In the genomic region with DNA sequence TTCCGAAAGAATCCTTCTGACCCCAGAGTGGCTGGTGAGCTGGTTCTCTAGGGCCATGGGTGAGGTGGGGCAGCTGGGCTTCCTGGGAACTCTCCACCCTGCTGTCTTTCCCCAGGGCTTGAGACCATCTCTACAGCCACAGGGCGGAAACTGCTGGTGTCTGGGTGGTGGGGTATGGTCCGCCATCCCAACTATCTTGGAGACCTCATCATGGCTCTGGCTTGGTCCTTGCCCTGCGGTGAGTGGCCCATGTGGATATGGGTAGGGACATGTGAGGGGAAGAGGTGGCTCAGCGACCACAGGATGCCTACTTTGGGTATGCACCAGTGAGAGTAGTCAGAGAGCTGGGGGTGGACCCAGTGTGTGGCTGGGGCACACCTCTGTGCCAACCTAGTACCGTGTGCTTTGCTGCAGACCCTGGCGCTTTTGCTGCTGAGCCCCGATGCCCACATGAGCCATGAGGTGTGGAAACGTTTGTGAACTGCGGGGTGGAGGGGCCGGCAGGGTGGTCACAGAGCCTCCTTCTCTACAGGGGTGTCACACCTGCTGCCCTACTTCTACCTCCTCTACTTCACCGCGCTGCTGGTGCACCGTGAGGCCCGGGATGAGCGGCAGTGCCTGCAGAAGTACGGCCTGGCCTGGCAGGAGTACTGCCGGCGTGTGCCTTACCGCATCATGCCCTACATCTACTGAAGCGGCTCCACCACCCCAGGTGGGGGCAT, we compare ENCODE assay signal across 13 cellular contexts. TPM values are rescaled to one million over a fixed set of nuclear protein-coding genes. Genes with fewer than 3 reads are reported as not detected.
A peak's percentile ranks its signal among the peaks of the same experiment; 100 is the strongest.
DNase-seq lines count a peak whose midpoint lies in the region; ATAC-seq and TF ChIP-seq lines count a peak whose summit lies in the region.
"Had no signal": no experiment of that assay in that cellular context is flagged by ENCODE, and none has a peak within 500 bp of the region (broad histone marks: within the 10 kb centered on the region; RNA-seq: fewer than 3 reads in every experiment).

No MANE protein-coding gene starts in this region.

- CTCF ChIA-PET in activated CD8-positive, alpha-beta T cell treated with anti-CD3 and anti-CD28 coated beads for 36 hours (lab: Charles Lee), result interaction anchor here (0.7 to 7.3 kb wide), 4 partner anchors 15 to 384 kb away, joined by 3 to 45 read pairs (median 4); partner anchors contain the start of genes ARL2, CAPN1 and MALAT1

- no peak overlapping the region for H3K14ac ChIP-seq in mesenchymal stem cell (ENCODE audit: low read length in 2 of 2)

- H2AK5ac ChIP-seq in mesenchymal stem cell (ENCODE audit: low read length, severe bottlenecking), result no peak overlapping the region

- intact Hi-C loops in activated CD8-positive, alpha-beta T cell treated with anti-CD3 and anti-CD28 coated beads for 36 hours (cut with micrococcal nuclease), result loop anchor here (10.0 kb wide), 1 partner anchor 101 kb away; the partner anchor contains the start of gene ARL2

- peaks cover 44% of the 10 kb centered on the region for H3K4me1 ChIP-seq in mesenchymal stem cell (ENCODE audit: control insufficient read depth, insufficient read depth, low read depth, low read length)

- WGBS in mesenchymal stem cell, result 97% methylated on average over 19 of the region's 21 CpGs

- H3K9me3 ChIP-seq in mesenchymal stem cell (ENCODE audit: control insufficient read depth, low read length) (no peaks in the 10 kb centered on the region), MG63 (no peaks in the 10 kb centered on the region)

- H3K27me3 ChIP-seq in mesenchymal stem cell (ENCODE audit: control insufficient read depth in 1 of 2, insufficient read depth in 1 of 2, low read length in 2 of 2) (no peaks in the 10 kb centered on the region), MG63 (no peaks in the 10 kb centered on the region)

- H2BK12ac ChIP-seq in mesenchymal stem cell (ENCODE audit: low read length in 2 of 2), result no peak overlapping the region

- no peak overlapping the region for H3K4ac ChIP-seq in mesenchymal stem cell (ENCODE audit: low read depth in 1 of 2, low read length in 2 of 2)

- TF ChIP-seq CTCF in activated CD8-positive, alpha-beta T cell treated with anti-CD3 and anti-CD28 coated beads for 36 hours (IDR thresholded peaks at IDR 0.05), result no peak

- peaks cover 25% of the 10 kb centered on the region for H3K79me1 ChIP-seq in mesenchymal stem cell (replicated peaks; ENCODE audit: low read length, poor library complexity, severe bottlenecking)

- H2BK120ac ChIP-seq in mesenchymal stem cell (ENCODE audit: low read depth, low read length), result no peak overlapping the region

- H3K18ac ChIP-seq in mesenchymal stem cell (ENCODE audit: low read depth in 1 of 2, low read length in 2 of 2), result no peak overlapping the region

- no peak overlapping the region for H2BK15ac ChIP-seq in mesenchymal stem cell (ENCODE audit: low read depth, poor library complexity, severe bottlenecking)

- peak overlapping the region; percentile 98 for H3K9ac ChIP-seq in mesenchymal stem cell (ENCODE audit: low read length)

- no peak for ATAC-seq in activated CD8-positive, alpha-beta T cell treated with anti-CD3 and anti-CD28 coated beads for 36 hours

- H3K36me3 Mint-ChIP-seq in activated naive CD4-positive, alpha-beta T cell treated with anti-CD3 and anti-CD28 coated beads, Interleukin-2, amount 50 U/mL, for 24 hours, result peaks cover 14% of the 10 kb centered on the region
- peaks cover 43% of the 10 kb centered on the region for H3K36me3 Mint-ChIP-seq in activated CD8-positive, alpha-beta T cell treated with anti-CD3 and anti-CD28 coated beads for 36 hours (ENCODE audit: low read depth)

- peak overlapping the region; percentile 96 for H3K27ac Mint-ChIP-seq in activated naive CD4-positive, alpha-beta T cell treated with anti-CD3 and anti-CD28 coated beads, Interleukin-2, amount 50 U/mL, for 24 hours
- H3K27ac Mint-ChIP-seq in activated CD8-positive, alpha-beta T cell treated with anti-CD3 and anti-CD28 coated beads for 36 hours, result peak overlapping the region; percentile 95

- H3K4me3 ChIP-seq in mesenchymal stem cell (ENCODE audit: insufficient read depth in 1 of 2, low read depth in 1 of 2, low read length in 2 of 2) (no peak overlapping the region), MG63 (no peak overlapping the region)
- H3K4me3 ChIP-seq: lung had no signal

- H4K8ac ChIP-seq in mesenchymal stem cell (ENCODE audit: low read length), result no peak overlapping the region

- H3K27me3 Mint-ChIP-seq in activated naive CD4-positive, alpha-beta T cell treated with anti-CD3 and anti-CD28 coated beads, Interleukin-2, amount 50 U/mL, for 24 hours, result no peaks in the 10 kb centered on the region
- no peaks in the 10 kb centered on the region for H3K27me3 Mint-ChIP-seq in activated CD8-positive, alpha-beta T cell treated with anti-CD3 and anti-CD28 coated beads for 36 hours

- DNase-seq in activated naive CD4-positive, alpha-beta T cell treated with Interleukin-2 at 50 U/mL for 16 hours, result no peak
- DNase-seq in activated CD8-positive, alpha-beta T cell treated with anti-CD3 and anti-CD28 coated beads for 36 hours, result no peak
- DNase-seq in mesenchymal stem cell, result no peak
- DNase-seq in MG63, result no peak
- no peak for DNase-seq in NCI-H446 (lab: John Stamatoyannopoulos, UW)
- no peak for DNase-seq in stimulated activated CD4-positive, alpha-beta T cell treated with anti-CD3 and anti-CD28 coated beads, Interleukin-15, amount 100 ng/mL, for 24 hours
- no peak for DNase-seq in HUDEP-2 (lab: John Stamatoyannopoulos, UW; ENCODE audit: unreplicated experiment in 76 of 76)
- DNase-seq: cerebellar nuclear complex, foreskin melanocyte, NCI-H1694 treated with DMSO at 0.1 percent for 48 hours, SIG-M5 had no signal

- no peaks in the 10 kb centered on the region for H3K9me3 Mint-ChIP-seq in activated naive CD4-positive, alpha-beta T cell treated with anti-CD3 and anti-CD28 coated beads, Interleukin-2, amount 50 U/mL, for 24 hours
- H3K9me3 Mint-ChIP-seq in activated CD8-positive, alpha-beta T cell treated with anti-CD3 and anti-CD28 coated beads for 36 hours, result no peaks in the 10 kb centered on the region

- H3K36me3 ChIP-seq in mesenchymal stem cell (ENCODE audit: control insufficient read depth in 1 of 2, insufficient read depth in 2 of 2, low read depth in 1 of 2, low read length in 2 of 2), result peaks cover 43 to 55% of the 10 kb centered on the region in 2 experiments
- peaks cover 50% of the 10 kb centered on the region for H3K36me3 ChIP-seq in MG63

- H4K91ac ChIP-seq in mesenchymal stem cell (ENCODE audit: low read length), result no peak overlapping the region

- H2BK5ac ChIP-seq in mesenchymal stem cell (ENCODE audit: low read depth, low read length, poor library complexity, severe bottlenecking), result no peak overlapping the region

- no peak overlapping the region for H2AFZ ChIP-seq in mesenchymal stem cell (ENCODE audit: low read depth, low read length)

- POLR2A ChIA-PET in activated CD8-positive, alpha-beta T cell treated with anti-CD3 and anti-CD28 coated beads for 36 hours (lab: Charles Lee), result interaction anchor here (0.6 to 16.2 kb wide), 9 partner anchors 8 to 337 kb away, joined by 3 to 294 read pairs (median 4); partner anchors contain the start of genes SAC3D1, SF1, SYVN1 and VPS51

- H3K4me2 ChIP-seq in mesenchymal stem cell (ENCODE audit: low read length, poor library complexity, severe bottlenecking), result no peak overlapping the region

- H3K4me3 Mint-ChIP-seq in activated naive CD4-positive, alpha-beta T cell treated with anti-CD3 and anti-CD28 coated beads, Interleukin-2, amount 50 U/mL, for 24 hours, result peak overlapping the region; percentile 91
- H3K4me3 Mint-ChIP-seq in activated CD8-positive, alpha-beta T cell treated with anti-CD3 and anti-CD28 coated beads for 36 hours, result peak overlapping the region; percentile 87

- peaks cover 61% of the 10 kb centered on the region for H3K4me1 Mint-ChIP-seq in activated naive CD4-positive, alpha-beta T cell treated with anti-CD3 and anti-CD28 coated beads, Interleukin-2, amount 50 U/mL, for 24 hours
- H3K4me1 Mint-ChIP-seq in activated CD8-positive, alpha-beta T cell treated with anti-CD3 and anti-CD28 coated beads for 36 hours (ENCODE audit: low read depth), result peaks cover 57% of the 10 kb centered on the region

- no peak overlapping the region for H3K23ac ChIP-seq in mesenchymal stem cell (ENCODE audit: low read length in 2 of 2)

- H3K27ac ChIP-seq in mesenchymal stem cell (ENCODE audit: low read length, poor library complexity, severe bottlenecking), result no peak overlapping the region

RNA-seq across cellular contexts. Expression of gene ZNHIT2, which starts 2.0 kb away (rescaled TPM):
- 10 to 100 TPM; 11.5 to 12.7 TPM for total RNA-seq in activated CD8-positive, alpha-beta T cell treated with anti-CD3 and anti-CD28 coated beads for 36 hours
- 5.1 TPM for polyA plus RNA-seq in mesenchymal stem cell (2013, experiment 1 of 2)
- polyA plus RNA-seq in mesenchymal stem cell (2013, experiment 2 of 2), result 5.0 TPM
- 12.0 and 14.4 TPM in 2 replicates for total RNA-seq in MG63 (2014; rRNA removed; shearing (Covaris generic); ENCODE audit: low replicate concordance)

RNA-seq across cellular contexts. Expression of gene TM7SF2, which starts 3.9 kb away (rescaled TPM):
- total RNA-seq in activated CD8-positive, alpha-beta T cell treated with anti-CD3 and anti-CD28 coated beads for 36 hours, result 10 to 100 TPM; 12.4 to 17.5 TPM
- 37.6 TPM for polyA plus RNA-seq in mesenchymal stem cell (2013, experiment 1 of 2)
- 37.2 TPM for polyA plus RNA-seq in mesenchymal stem cell (2013, experiment 2 of 2)
- total RNA-seq in MG63 (2014; rRNA removed; shearing (Covaris generic); ENCODE audit: low replicate concordance), result 3.5 and 10.9 TPM in 2 replicates

RNA-seq across cellular contexts. Expression of gene FAU, which starts 6.4 kb away (rescaled TPM):
- 1,000 to 10,000 TPM; 1,112 to 1,137 TPM for total RNA-seq in activated CD8-positive, alpha-beta T cell treated with anti-CD3 and anti-CD28 coated beads for 36 hours
- polyA plus RNA-seq in mesenchymal stem cell (2013, experiment 1 of 2), result 1,069 TPM
- polyA plus RNA-seq in mesenchymal stem cell (2013, experiment 2 of 2), result 1,068 TPM
- total RNA-seq in MG63 (2014; rRNA removed; shearing (Covaris generic); ENCODE audit: low replicate concordance), result 283 and 364 TPM in 2 replicates

RNA-seq across cellular contexts. Expression of gene MRPL49, which starts 6.6 kb away (rescaled TPM):
- 10 to 100 TPM; 48.7 to 53.4 TPM for total RNA-seq in activated CD8-positive, alpha-beta T cell treated with anti-CD3 and anti-CD28 coated beads for 36 hours
- 34.0 TPM for polyA plus RNA-seq in mesenchymal stem cell (2013, experiment 1 of 2)
- 33.7 TPM for polyA plus RNA-seq in mesenchymal stem cell (2013, experiment 2 of 2)
- 74.4 and 79.4 TPM in 2 replicates for total RNA-seq in MG63 (2014; rRNA removed; shearing (Covaris generic); ENCODE audit: low replicate concordance)

RNA-seq across cellular contexts. Expression of gene SYVN1, which starts 18.8 kb away (rescaled TPM):
- 10 to 100 TPM; 20.6 to 26.8 TPM for total RNA-seq in activated CD8-positive, alpha-beta T cell treated with anti-CD3 and anti-CD28 coated beads for 36 hours
- 33.9 TPM for polyA plus RNA-seq in mesenchymal stem cell (2013, experiment 1 of 2)
- 33.2 TPM for polyA plus RNA-seq in mesenchymal stem cell (2013, experiment 2 of 2)
- 0.91 and 18.3 TPM in 2 replicates for total RNA-seq in MG63 (2014; rRNA removed; shearing (Covaris generic); ENCODE audit: low replicate concordance)
